Comparison of ENCODE assay signal across 1 cellular context in genomic region chr16:56972898-56973689, GRCh38.
TF ChIP-seq lines count a peak whose summit lies in the region.

No MANE protein-coding gene starts in this region.

TF ChIP-seq in HepG2, 621 proteins besides CTCF, POLR2A, EP300 and RAD21 (continued from another document and continues in another):
- TF ChIP-seq TFE3 (CRISPR knock-in tag; IDR thresholded peaks at IDR 0.05), result peak; percentile 22; the same call in 1 of the 2 replicates
- TF ChIP-seq NCOA5 (CRISPR knock-in tag; IDR thresholded peaks at IDR 0.05), result no peak
- peak; percentile 51 for TF ChIP-seq ZFX (CRISPR knock-in tag; IDR thresholded peaks at IDR 0.05; ENCODE audit: low read depth)
- peak; percentile 52; the same call in 1 of the 2 replicates for TF ChIP-seq AHR (CRISPR knock-in tag; IDR thresholded peaks at IDR 0.05)
- TF ChIP-seq SETDB1 (CRISPR knock-in tag; IDR thresholded peaks at IDR 0.05; ENCODE audit: borderline replicate concordance), result no peak
- 0 out of 4 replicates have a peak, but pooled peaks of 1 of the 2 experiments have one; percentile 45 for TF ChIP-seq KLF16 (CRISPR knock-in tag; IDR thresholded peaks at IDR 0.05)
- TF ChIP-seq ZNF362 (CRISPR knock-in tag; IDR thresholded peaks at IDR 0.05; ENCODE audit: borderline replicate concordance), result no peak
- TF ChIP-seq ZNF687 (CRISPR knock-in tag; IDR thresholded peaks at IDR 0.05), result peak; percentile 74
- peak; percentile 69; the same call in 1 of the 2 replicates for TF ChIP-seq MTA1 (CRISPR knock-in tag; IDR thresholded peaks at IDR 0.05; ENCODE audit: borderline replicate concordance)
- peak; percentile 48; the same call in 1 of the 2 replicates for TF ChIP-seq ZNF7 (CRISPR knock-in tag; IDR thresholded peaks at IDR 0.05)
- 0 out of 2 replicates have a peak, but pooled peaks have one; percentile 29 for TF ChIP-seq SOX5 (CRISPR knock-in tag; IDR thresholded peaks at IDR 0.05; ENCODE audit: borderline replicate concordance)
- peak; percentile 61; the same call in 1 of the 2 replicates for TF ChIP-seq ZNF644 (CRISPR knock-in tag; IDR thresholded peaks at IDR 0.05; ENCODE audit: low read depth)
- TF ChIP-seq GATAD2A (CRISPR knock-in tag; IDR thresholded peaks at IDR 0.05), result peak; percentile 58; the same call in 1 of the 2 replicates
- TF ChIP-seq RARA (CRISPR knock-in tag; IDR thresholded peaks at IDR 0.05), result peak; percentile 74
- TF ChIP-seq ZNF274 (CRISPR knock-in tag; IDR thresholded peaks at IDR 0.05), result 0 out of 2 replicates have a peak, but pooled peaks have one; percentile 51
- peak; percentile 62 for TF ChIP-seq MAX (IDR thresholded peaks at IDR 0.05)
- TF ChIP-seq ZBTB43 (CRISPR knock-in tag; conservative IDR thresholded peaks at IDR 0.05), result 0 out of 2 replicates have a peak, but pooled peaks have one; percentile 55
- TF ChIP-seq ZNF549 (CRISPR knock-in tag; IDR thresholded peaks at IDR 0.05), result no peak
- TF ChIP-seq ZBTB4 (CRISPR knock-in tag; IDR thresholded peaks at IDR 0.05; ENCODE audit: borderline replicate concordance), result peak; percentile 69; the same call in 1 of the 2 replicates
- TF ChIP-seq NFKB2 (CRISPR knock-in tag; IDR thresholded peaks at IDR 0.05; ENCODE audit: borderline replicate concordance), result peak; percentile 48; the same call in 1 of the 2 replicates
- no peak for TF ChIP-seq DDIT3 (CRISPR knock-in tag; IDR thresholded peaks at IDR 0.05)
- no peak for TF ChIP-seq KIAA2018 (CRISPR knock-in tag; IDR thresholded peaks at IDR 0.05; ENCODE audit: borderline replicate concordance)
- no peak for TF ChIP-seq ZNF737 (CRISPR knock-in tag; IDR thresholded peaks at IDR 0.05; ENCODE audit: borderline replicate concordance)
- TF ChIP-seq CEBPG (CRISPR knock-in tag; IDR thresholded peaks at IDR 0.05), result no peak
- TF ChIP-seq DMAP1 (CRISPR knock-in tag; IDR thresholded peaks at IDR 0.05), result peak; percentile 13; the same call in 1 of the 2 replicates
- TF ChIP-seq RXRB (CRISPR knock-in tag; IDR thresholded peaks at IDR 0.05; ENCODE audit: borderline replicate concordance), result peak; percentile 60; the same call in 1 of the 2 replicates
- no peak for TF ChIP-seq GZF1 (CRISPR knock-in tag; IDR thresholded peaks at IDR 0.05)
- no peak for TF ChIP-seq ZIK1 (CRISPR knock-in tag; IDR thresholded peaks at IDR 0.05; ENCODE audit: borderline replicate concordance, low read depth)
- TF ChIP-seq MYC (CRISPR knock-in tag; IDR thresholded peaks at IDR 0.05; ENCODE audit: borderline replicate concordance), result peak; percentile 76; the same call in 1 of the 2 replicates
- TF ChIP-seq AKAP8 (CRISPR knock-in tag; IDR thresholded peaks at IDR 0.05), result 0 out of 2 replicates have a peak, but pooled peaks have one; percentile 30
- no peak for TF ChIP-seq ZNF670 (CRISPR knock-in tag; IDR thresholded peaks at IDR 0.05; ENCODE audit: borderline replicate concordance)
- no peak for TF ChIP-seq ZNF572 (CRISPR knock-in tag; IDR thresholded peaks at IDR 0.05)
- TF ChIP-seq NRL (CRISPR knock-in tag; IDR thresholded peaks at IDR 0.05; ENCODE audit: borderline replicate concordance), result 0 out of 2 replicates have a peak, but pooled peaks have one; percentile 2
